1 cellular context compared by ENCODE assay signal in the genomic region with DNA sequence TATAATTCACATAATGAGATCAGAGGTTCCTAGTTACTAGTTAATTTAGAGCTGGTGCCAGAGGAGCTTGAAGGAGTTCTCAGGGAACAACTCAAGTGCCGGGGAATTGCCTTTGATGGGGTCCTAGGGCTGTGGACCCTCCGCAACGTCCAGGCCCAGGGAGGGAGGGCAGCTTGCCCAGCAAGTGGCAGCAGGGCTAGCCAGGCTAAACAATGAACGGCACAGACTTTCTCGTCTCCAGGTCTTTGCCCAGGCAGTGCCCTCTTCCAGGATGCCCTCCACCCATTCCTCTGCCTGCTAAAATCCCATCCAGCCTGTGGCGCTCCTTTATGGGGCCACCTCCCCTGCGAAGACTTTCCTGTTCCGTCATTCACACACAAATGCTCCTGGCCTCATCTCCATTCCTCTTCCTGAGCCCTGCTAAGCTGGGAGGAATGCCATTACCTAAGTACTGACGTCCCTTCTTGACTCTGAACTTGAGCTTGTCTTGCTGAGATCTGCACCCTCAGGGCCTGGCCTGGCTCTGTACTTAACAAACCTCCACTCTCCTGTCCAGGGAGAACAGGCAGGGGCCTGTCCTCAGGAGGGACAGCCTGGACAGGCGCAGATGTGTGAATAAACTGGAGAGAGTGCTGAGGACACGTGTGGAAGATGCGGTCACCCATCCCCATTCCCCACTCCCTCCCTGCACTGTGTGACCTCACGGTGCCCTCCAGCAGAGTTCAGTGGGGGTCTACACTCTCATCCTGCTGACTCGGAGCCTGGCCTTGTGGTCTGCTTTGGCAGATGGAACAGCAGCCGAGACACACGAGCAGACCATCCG.
TF ChIP-seq lines count a peak whose summit lies in the region.

No MANE protein-coding gene starts in this region.

TF ChIP-seq in GM23338, 12 proteins besides CTCF, POLR2A, EP300 and RAD21:
- TF ChIP-seq, protein P1, sequence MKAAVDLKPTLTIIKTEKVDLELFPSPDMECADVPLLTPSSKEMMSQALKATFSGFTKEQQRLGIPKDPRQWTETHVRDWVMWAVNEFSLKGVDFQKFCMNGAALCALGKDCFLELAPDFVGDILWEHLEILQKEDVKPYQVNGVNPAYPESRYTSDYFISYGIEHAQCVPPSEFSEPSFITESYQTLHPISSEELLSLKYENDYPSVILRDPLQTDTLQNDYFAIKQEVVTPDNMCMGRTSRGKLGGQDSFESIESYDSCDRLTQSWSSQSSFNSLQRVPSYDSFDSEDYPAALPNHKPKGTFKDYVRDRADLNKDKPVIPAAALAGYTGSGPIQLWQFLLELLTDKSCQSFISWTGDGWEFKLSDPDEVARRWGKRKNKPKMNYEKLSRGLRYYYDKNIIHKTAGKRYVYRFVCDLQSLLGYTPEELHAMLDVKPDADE (IDR thresholded peaks at IDR 0.05), result no peak
- no peak for TF ChIP-seq STAT1 (IDR thresholded peaks at IDR 0.05; ENCODE audit: unreplicated experiment)
